In genomic region chr2:100004348-100004884, GRCh38 we compare ENCODE assay signal across 28 cellular contexts.
"Had no signal": no experiment of that assay in that cellular context is flagged by ENCODE, and none has a peak within 500 bp of the region (broad histone marks: within the 10 kb centered on the region; RNA-seq: fewer than 3 reads in every experiment).

No MANE protein-coding gene starts in this region.

- H3K36me3 Mint-ChIP-seq: activated CD4-positive, alpha-beta memory T cell treated with anti-CD3 and anti-CD28 coated beads for 36 hours; activated naive CD8-positive, alpha-beta T cell treated with anti-CD3 and anti-CD28 coated beads for 36 hours; natural killer cell had no signal

- H3K4me1 ChIP-seq: adrenal gland, body of pancreas, colonic mucosa, gastrocnemius medialis, testis had no signal

- DNase-seq: activated CD4-positive, alpha-beta memory T cell treated with anti-CD3 and anti-CD28 coated beads for 36 hours; activated CD4-positive, alpha-beta T cell treated with anti-CD3 and anti-CD28 coated beads, Interleukin-2, amount 10 ng/mL, durations not matched to agents 24 days and 14 days; activated CD4-positive, CD25-positive, alpha-beta regulatory T cell treated with anti-CD3 and anti-CD28 coated beads, Interleukin-2, amount 50 U/mL, for 72 hours; activated CD8-positive, alpha-beta memory T cell treated with anti-CD3 and anti-CD28 coated beads, Interleukin-2, amount 50 U/mL, for 4 hours; activated effector memory CD4-positive, alpha-beta T cell treated with anti-CD3 and anti-CD28 coated beads, Interleukin-2, amount 50 U/mL, for 16 hours; activated naive CD4-positive, alpha-beta T cell treated with anti-CD3 and anti-CD28 coated beads for 36 hours; activated naive CD8-positive, alpha-beta T cell treated with anti-CD3 and anti-CD28 coated beads for 36 hours; activated T-cell treated with anti-CD3 and anti-CD28 coated beads, Interleukin-2, amount 50 U/mL, for 1 hour; adrenal gland; aorta; body of pancreas; colonic mucosa; effector memory CD4-positive, alpha-beta T cell; gastrocnemius medialis; islet precursor cell; left cardiac atrium; mesenchymal stem cell; natural killer cell; posterior cingulate gyrus; right cardiac atrium; stimulated activated CD4-positive, alpha-beta T cell treated with anti-CD3 and anti-CD28 coated beads, Interleukin-2, amount 100 ng/mL, for 48 hours; stimulated activated naive CD4-positive, alpha-beta T cell treated with Interleukin-2 at 50 U/mL for 16 hours; T-helper 9 cell; testis; transverse colon had no signal

- H3K27ac Mint-ChIP-seq: activated CD4-positive, alpha-beta memory T cell treated with anti-CD3 and anti-CD28 coated beads for 36 hours; activated CD4-positive, alpha-beta T cell treated with anti-CD3 and anti-CD28 coated beads, Interleukin-2, amount 10 ng/mL, durations not matched to agents 24 days and 14 days; activated naive CD4-positive, alpha-beta T cell treated with anti-CD3 and anti-CD28 coated beads for 36 hours; activated naive CD8-positive, alpha-beta T cell treated with anti-CD3 and anti-CD28 coated beads for 36 hours; activated T-helper 1 cell treated with anti-CD3 and anti-CD28 coated beads, Interleukin-12 subunit alpha, Interleukin-12 subunit beta, Interleukin-2, Interleukin-4 antibody, amounts not matched to agents 30 ng/mL and 10 ng/mL and 1 ng/mL, durations not matched to agents 14 hours and 24 hours and 36 hours; natural killer cell; T-helper 1 cell treated with Interleukin-12 subunit alpha and Interleukin-12 subunit beta and Interleukin-4 antibody, amounts not matched to agents 30 μg/mL and 1 μg/mL, for 36 hours had no signal

- H3K36me3 ChIP-seq: adrenal gland, colonic mucosa, gastrocnemius medialis, transverse colon had no signal

- H3K27me3 ChIP-seq: adrenal gland, body of pancreas, colonic mucosa, gastrocnemius medialis, hepatocyte, testis, transverse colon had no signal

- H3K4me3 Mint-ChIP-seq: activated CD4-positive, alpha-beta memory T cell treated with anti-CD3 and anti-CD28 coated beads for 36 hours; activated CD4-positive, alpha-beta T cell treated with anti-CD3 and anti-CD28 coated beads, Interleukin-2, amount 10 ng/mL, durations not matched to agents 24 days and 14 days; activated naive CD4-positive, alpha-beta T cell treated with anti-CD3 and anti-CD28 coated beads for 36 hours; activated naive CD8-positive, alpha-beta T cell treated with anti-CD3 and anti-CD28 coated beads for 36 hours; activated T-helper 1 cell treated with anti-CD3 and anti-CD28 coated beads, Interleukin-12 subunit alpha, Interleukin-12 subunit beta, Interleukin-2, Interleukin-4 antibody, amounts not matched to agents 30 ng/mL and 10 ng/mL and 1 ng/mL, durations not matched to agents 14 hours and 24 hours and 36 hours; natural killer cell; T-helper 1 cell treated with Interleukin-12 subunit alpha and Interleukin-12 subunit beta and Interleukin-4 antibody, amounts not matched to agents 30 μg/mL and 1 μg/mL, for 36 hours had no signal

- H2AFZ ChIP-seq: hepatocyte had no signal

- H3K9me3 ChIP-seq: adrenal gland, body of pancreas, colonic mucosa, gastrocnemius medialis, testis, transverse colon had no signal

- H3K4me2 ChIP-seq: hepatocyte had no signal

- H3K4me3 ChIP-seq: adrenal gland, body of pancreas, colonic mucosa, gastrocnemius medialis, hepatocyte, testis, transverse colon had no signal

- H3K9me3 Mint-ChIP-seq: activated CD4-positive, alpha-beta memory T cell treated with anti-CD3 and anti-CD28 coated beads for 36 hours; activated CD4-positive, alpha-beta T cell treated with anti-CD3 and anti-CD28 coated beads, Interleukin-2, amount 10 ng/mL, durations not matched to agents 24 days and 14 days; activated naive CD4-positive, alpha-beta T cell treated with anti-CD3 and anti-CD28 coated beads for 36 hours; activated naive CD8-positive, alpha-beta T cell treated with anti-CD3 and anti-CD28 coated beads for 36 hours; activated T-helper 1 cell treated with anti-CD3 and anti-CD28 coated beads, Interleukin-12 subunit alpha, Interleukin-12 subunit beta, Interleukin-2, Interleukin-4 antibody, amounts not matched to agents 30 ng/mL and 10 ng/mL and 1 ng/mL, durations not matched to agents 14 hours and 24 hours and 36 hours; natural killer cell; T-helper 1 cell treated with Interleukin-12 subunit alpha and Interleukin-12 subunit beta and Interleukin-4 antibody, amounts not matched to agents 30 μg/mL and 1 μg/mL, for 36 hours had no signal

- H3K27me3 Mint-ChIP-seq: activated CD4-positive, alpha-beta T cell treated with anti-CD3 and anti-CD28 coated beads, Interleukin-2, amount 10 ng/mL, durations not matched to agents 24 days and 14 days had no signal

- H3K27ac ChIP-seq: adrenal gland, body of pancreas, colonic mucosa, gastrocnemius medialis, hepatocyte, testis, transverse colon had no signal

- ATAC-seq: body of pancreas, gastrocnemius medialis, natural killer cell, right cardiac atrium had no signal

- H3K4me1 Mint-ChIP-seq: activated naive CD8-positive, alpha-beta T cell treated with anti-CD3 and anti-CD28 coated beads for 36 hours had no signal

- H3K79me2 ChIP-seq: hepatocyte had no signal
